In the genomic region with DNA sequence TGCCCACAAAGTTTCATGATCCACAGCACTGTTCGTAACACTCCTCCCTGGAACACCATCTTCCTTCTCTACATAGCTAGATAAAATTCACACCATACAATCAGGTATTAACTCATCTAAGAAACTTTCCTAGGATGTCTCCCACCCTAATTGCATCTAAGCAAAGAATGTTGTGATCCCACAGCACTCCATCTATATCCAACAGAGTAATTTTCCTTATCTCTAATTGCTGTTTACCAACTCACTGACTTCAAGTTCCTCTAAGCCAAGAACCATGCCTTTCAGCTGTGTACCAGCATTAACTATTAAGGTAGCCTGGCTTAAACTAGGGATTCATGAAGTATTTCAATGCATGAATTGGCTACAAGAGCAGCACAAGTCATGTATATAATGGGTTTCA, we compare ENCODE assay signal across 21 cellular contexts.
DNase-seq lines count a peak whose midpoint lies in the region; TF ChIP-seq lines count a peak whose summit lies in the region.
"Had no signal": no experiment of that assay in that cellular context is flagged by ENCODE, and none has a peak within 500 bp of the region (broad histone marks: within the 10 kb centered on the region; RNA-seq: fewer than 3 reads in every experiment).

No MANE protein-coding gene starts in this region.

- no peaks in the 10 kb centered on the region for H4K20me1 ChIP-seq in neural progenitor cell (ENCODE audit: low read depth)

- H3K4me1 ChIP-seq in mesendoderm (ENCODE audit: control insufficient read depth, low read depth, low read length) (peaks cover 15% of the 10 kb centered on the region), stomach smooth muscle (ENCODE audit: control insufficient read depth, insufficient read depth, low read length) (peaks cover 6% of the 10 kb centered on the region), neural progenitor cell (peaks cover 11% of the 10 kb centered on the region)
- H3K4me1 ChIP-seq: HAP-1 had no signal

- no peak overlapping the region for H3K56ac ChIP-seq in mesendoderm (ENCODE audit: low read length)

- H3K27ac ChIP-seq in mesendoderm (ENCODE audit: low read depth, low read length) = no peak overlapping the region
- H3K27ac ChIP-seq in stomach smooth muscle (ENCODE audit: low read length) = peak overlapping the region; percentile 87
- no peak overlapping the region for H3K27ac ChIP-seq in neural progenitor cell
- H3K27ac ChIP-seq: A549; BLaER1 treated with 17β-estradiol and CSF1 and Interleukin-3, amounts not matched to agents 10 nM and 100 nM had no signal

- H3K4me3 Mint-ChIP-seq in activated naive CD4-positive, alpha-beta T cell treated with anti-CD3 and anti-CD28 coated beads, Interleukin-2, amount 50 U/mL, for 24 hours = no peak overlapping the region
- H3K4me3 Mint-ChIP-seq in neural progenitor cell = no peak overlapping the region
- H3K4me3 Mint-ChIP-seq: CD14-positive monocyte; CD4-positive, alpha-beta T cell; CD8-positive, alpha-beta memory T cell had no signal

- H3F3A ChIP-seq in neural progenitor cell (ENCODE audit: low read depth) = no peaks in the 10 kb centered on the region

- H3K18ac ChIP-seq in mesendoderm (ENCODE audit: low read length) = no peak overlapping the region

- no peaks in the 10 kb centered on the region for H3K9me3 ChIP-seq in stomach smooth muscle (ENCODE audit: control insufficient read depth in 2 of 2, low read length in 2 of 2)
- no peaks in the 10 kb centered on the region for H3K9me3 ChIP-seq in neural progenitor cell (ENCODE audit: low read depth)
- H3K9me3 ChIP-seq: A549, BE2C, HAP-1 had no signal

- H3K23ac ChIP-seq in mesendoderm (ENCODE audit: low read length) = no peak overlapping the region

- peaks cover 19% of the 10 kb centered on the region for H3K79me1 ChIP-seq in mesendoderm (ENCODE audit: low read length)

- H3K4me1 Mint-ChIP-seq in activated naive CD4-positive, alpha-beta T cell treated with anti-CD3 and anti-CD28 coated beads, Interleukin-2, amount 50 U/mL, for 24 hours = no peaks in the 10 kb centered on the region
- peaks cover 18% of the 10 kb centered on the region for H3K4me1 Mint-ChIP-seq in neural progenitor cell

- TF ChIP-seq CTCF in GM13977 (IDR thresholded peaks at IDR 0.05; ENCODE audit: extremely low read depth, insufficient read depth, missing control alignments) (no peak), neural progenitor cell (IDR thresholded peaks at IDR 0.05) (no peak)

- in situ Hi-C loops in GM13977 (cut with MboI; ENCODE audit: low pct_unique_long_range_greater_than_20kb, low sequenced_read_pairs, unreplicated experiment) = no loop called here

- H3K27me3 ChIP-seq in mesendoderm (ENCODE audit: insufficient read depth, low read length, poor library complexity) (no peaks in the 10 kb centered on the region), stomach smooth muscle (ENCODE audit: control insufficient read depth in 1 of 2, insufficient read depth in 2 of 2, low read length in 2 of 2) (no peaks in the 10 kb centered on the region), neural progenitor cell (no peaks in the 10 kb centered on the region)
- H3K27me3 ChIP-seq: BE2C; BLaER1 treated with 17β-estradiol and CSF1 and Interleukin-3, amounts not matched to agents 10 nM and 100 nM had no signal

- H2BK120ac ChIP-seq in mesendoderm (ENCODE audit: low read depth, low read length) = no peak overlapping the region

- no peaks in the 10 kb centered on the region for H3K9me3 Mint-ChIP-seq in activated naive CD4-positive, alpha-beta T cell treated with anti-CD3 and anti-CD28 coated beads, Interleukin-2, amount 50 U/mL, for 24 hours
- H3K9me3 Mint-ChIP-seq in neural progenitor cell = no peaks in the 10 kb centered on the region
- H3K9me3 Mint-ChIP-seq: CD4-positive, alpha-beta T cell; CD8-positive, alpha-beta memory T cell had no signal

- DNase-seq in activated naive CD4-positive, alpha-beta T cell treated with anti-CD3 and anti-CD28 coated beads, Interleukin-2, amount 50 U/mL, for 16 hours = no peak
- DNase-seq in mesendoderm (peak; percentile 84), GM13977 (ENCODE audit: low spot score) (no peak), neural progenitor cell (ENCODE audit: low spot score) (no peak)
- DNase-seq: 8988T; ACHN; AML-193; BE2C; CD4-positive, alpha-beta T cell; CD8-positive, alpha-beta memory T cell; DMS 273 treated with DMSO at 0.1 percent for 48 hours; DMS79; EL; GDM1; GOT3 had no signal

- H4K8ac ChIP-seq in mesendoderm (ENCODE audit: low read depth, low read length) = no peak overlapping the region

- peaks cover 27% of the 10 kb centered on the region for H3K79me2 ChIP-seq in mesendoderm (ENCODE audit: control insufficient read depth, insufficient read depth, low read length)
- H3K79me2 ChIP-seq in neural progenitor cell (ENCODE audit: low read depth) = peaks cover 5% of the 10 kb centered on the region

- H3K4me2 ChIP-seq in mesendoderm (ENCODE audit: low read length) (no peak overlapping the region), neural progenitor cell (no peak overlapping the region)
- H3K4me2 ChIP-seq: A549; BLaER1 treated with 17β-estradiol and CSF1 and Interleukin-3, amounts not matched to agents 10 nM and 100 nM had no signal

- no peak overlapping the region for H2AFZ ChIP-seq in neural progenitor cell (replicated peaks)

- no peak overlapping the region for H3K4ac ChIP-seq in mesendoderm (ENCODE audit: low read depth, low read length)

- H2BK15ac ChIP-seq in mesendoderm (replicated peaks; ENCODE audit: low read depth) = no peak overlapping the region

- H3K4me3 ChIP-seq in mesendoderm (ENCODE audit: low read length) (no peak overlapping the region), stomach smooth muscle (ENCODE audit: low read length in 2 of 2) (no peak overlapping the region), neural progenitor cell (no peak overlapping the region)
- H3K4me3 ChIP-seq: A549; BLaER1 treated with 17β-estradiol and CSF1 and Interleukin-3, amounts not matched to agents 10 nM and 100 nM; HAP-1 had no signal

- WGBS in mesendoderm (ENCODE audit: extremely low coverage, insufficient coverage, low lambda C conversion rate) = no CpG with 5 or more reads among the region's 1 CpG

- H2BK5ac ChIP-seq in mesendoderm (ENCODE audit: low read length) = no peak overlapping the region

- H3K27ac Mint-ChIP-seq in activated naive CD4-positive, alpha-beta T cell treated with anti-CD3 and anti-CD28 coated beads, Interleukin-2, amount 50 U/mL, for 24 hours = peak overlapping the region; percentile 25
- H3K27ac Mint-ChIP-seq in neural progenitor cell = no peak overlapping the region
- H3K27ac Mint-ChIP-seq: CD14-positive monocyte; CD4-positive, alpha-beta T cell; CD8-positive, alpha-beta memory T cell had no signal

- peaks cover 2% of the 10 kb centered on the region for H3K36me3 Mint-ChIP-seq in activated naive CD4-positive, alpha-beta T cell treated with anti-CD3 and anti-CD28 coated beads, Interleukin-2, amount 50 U/mL, for 24 hours
- H3K36me3 Mint-ChIP-seq in neural progenitor cell = peaks cover 46% of the 10 kb centered on the region

- H3K27me3 Mint-ChIP-seq in activated naive CD4-positive, alpha-beta T cell treated with anti-CD3 and anti-CD28 coated beads, Interleukin-2, amount 50 U/mL, for 24 hours = no peaks in the 10 kb centered on the region
- peaks cover 5% of the 10 kb centered on the region for H3K27me3 Mint-ChIP-seq in neural progenitor cell (ENCODE audit: insufficient read depth, low read depth)

- no peak overlapping the region for H4K5ac ChIP-seq in mesendoderm (ENCODE audit: low read length)

- H3K9ac ChIP-seq in mesendoderm (ENCODE audit: low read length) (no peak overlapping the region), stomach smooth muscle (ENCODE audit: low read length in 2 of 2) (no peak overlapping the region), neural progenitor cell (no peak overlapping the region)
- H3K9ac ChIP-seq: BLaER1 treated with 17β-estradiol and CSF1 and Interleukin-3, amounts not matched to agents 10 nM and 100 nM had no signal

- no peak overlapping the region for H2AK5ac ChIP-seq in mesendoderm (ENCODE audit: low read length)

- H3K36me3 ChIP-seq in mesendoderm (ENCODE audit: control insufficient read depth, insufficient read depth, low read length) = peaks cover 4% of the 10 kb centered on the region
- peaks cover 0 to 2% of the 10 kb centered on the region in 2 donors for H3K36me3 ChIP-seq in stomach smooth muscle (ENCODE audit: control insufficient read depth in 2 of 2, insufficient read depth in 2 of 2, low read length in 2 of 2)
- H3K36me3 ChIP-seq in neural progenitor cell = no peaks in the 10 kb centered on the region
- H3K36me3 ChIP-seq: BE2C, HAP-1 had no signal
